ENCODE assay signal across 8 cellular contexts in genomic region chr18:31102020-31102684, GRCh38. TPM values are rescaled to one million over a fixed set of nuclear protein-coding genes. Genes with fewer than 3 reads are reported as not detected.
A peak's percentile ranks its signal among the peaks of the same experiment; 100 is the strongest.
DNase-seq lines count a peak whose midpoint lies in the region; ATAC-seq and TF ChIP-seq lines count a peak whose summit lies in the region.

DSC2 (minus strand) TSS chr18:31102421; CDS start chr18:31101971, 450 bp downstream.

- POLR2A ChIA-PET in RWPE1 (lab: Yijun Ruan, JAX; ENCODE audit: low non-redundant PET), result no interaction called here

- CTCF ChIA-PET in RWPE1 (lab: Yijun Ruan, JAX), result no interaction called here

- H3K27me3 ChIP-seq in heart right ventricle, result peaks cover 0 to 8% (median 0%) of the 10 kb centered on the region in 7 donors

- peak within 1 kb of the TSS; percentile 41 to 76 (median 72) for H3K4me3 ChIP-seq in heart right ventricle

- H3K4me1 ChIP-seq in heart right ventricle, result peaks cover 0 to 12% (median 3%) of the 10 kb centered on the region in 9 donors

- DNase-seq in GM10266 (ENCODE audit: extremely low spot score), result peak; percentile 42
- DNase-seq in RWPE1 (ENCODE audit: low spot score), result peak; percentile 25
- DNase-seq in heart right ventricle, result peak; percentile 18 to 46
- DNase-seq in posterior vena cava (ENCODE audit: low spot score), result peak; percentile 85
- no peak for DNase-seq in ureter (ENCODE audit: low spot score)
- DNase-seq in NOMO-1 treated with DMSO at 0.1 percent for 48 hours (lab: John Stamatoyannopoulos, UW; ENCODE audit: unreplicated experiment), result no peak

- 3 to 4% methylated on average over 43 to 44 of the region's 44 CpGs for WGBS in heart right ventricle, 2 donors

- H3K9me3 ChIP-seq in heart right ventricle, result no peaks in the 10 kb centered on the region

- H3K36me3 ChIP-seq in heart right ventricle, result no peaks in the 10 kb centered on the region

- H3K27ac ChIP-seq in RWPE1, result peak within 1 kb of the TSS; percentile 80
- H3K27ac ChIP-seq in heart right ventricle, result peak within 1 kb of the TSS; percentile 87 to 97 (median 90)

- no peak for TF ChIP-seq CTCF in GM10266 (IDR thresholded peaks at IDR 0.05; ENCODE audit: control insufficient read depth, insufficient read depth, low read depth, missing control alignments)
- no peak for TF ChIP-seq CTCF in RWPE1 (conservative IDR thresholded peaks at IDR 0.05; ENCODE audit: low read depth)
- TF ChIP-seq CTCF in heart right ventricle (IDR thresholded peaks at IDR 0.05), result no peak

- intact Hi-C loops in heart right ventricle (cut with DNase I) (loop anchor here in 5 of 10 donors (5.0 to 10.0 kb wide), 5 partner anchors 103 to 400 kb away; partner anchors contain the start of gene DSG2 (in 1 of the 5)), posterior vena cava (cut with DNase I) (no loop called here)

- peak; percentile 30 to 74 (median 48) for ATAC-seq in heart right ventricle
- ATAC-seq in HG03196 (IDR thresholded peaks at IDR 0.05; ENCODE audit: unreplicated experiment), result no peak
- ATAC-seq in GM19324 (IDR thresholded peaks at IDR 0.05; ENCODE audit: low FRiP score, unreplicated experiment), result no peak

RNA-seq across cellular contexts. Expression of gene DSC2, which starts in this region (rescaled TPM):
- total RNA-seq in heart right ventricle (10 to 100 TPM; 22.5 to 31.4 (median 26.4) TPM), posterior vena cava (1 to 10 TPM; 2.6 to 4.2 TPM), ureter (5.1 TPM)
- polyA plus RNA-seq in heart right ventricle, result 1 to 10 TPM; 5.1 to 7.9 TPM

Comparison
In these comparisons a context has a peak if more than half of its experiments do, and no peak if none do; other contexts are left out.
1. DNase-seq: peak in GM10266 (single experiment), RWPE1 (single experiment), heart right ventricle (2 of 2) and posterior vena cava (single experiment); none in ureter (single experiment) and NOMO-1 treated with DMSO at 0.1 percent for 48 hours (single experiment).
2. ATAC-seq: peak in heart right ventricle (8 of 8); none in HG03196 (single experiment) and GM19324 (single experiment).